21 cellular contexts compared by ENCODE assay signal in the genomic region with DNA sequence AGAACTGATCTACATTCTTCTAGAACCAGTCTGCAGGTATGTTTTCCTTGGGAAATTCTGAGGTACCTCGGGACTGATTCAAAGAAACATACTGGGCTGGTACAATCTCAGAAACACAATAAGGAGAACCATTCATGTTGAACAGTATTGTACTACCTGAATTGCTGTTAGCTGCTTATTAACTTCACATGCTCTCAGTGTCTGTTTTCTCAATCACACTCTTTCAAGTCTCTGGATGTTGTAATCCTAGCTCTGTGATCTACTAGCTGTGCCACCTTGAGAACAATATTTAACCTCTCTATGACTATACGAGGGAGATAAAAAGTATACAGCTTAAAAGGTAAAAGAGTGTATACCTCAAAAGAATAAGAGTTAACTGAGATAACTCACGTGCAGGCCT. TPM values are rescaled to one million over a fixed set of nuclear protein-coding genes. Genes with fewer than 3 reads are reported as not detected.
"Had no signal": no experiment of that assay in that cellular context is flagged by ENCODE, and none has a peak within 500 bp of the region (broad histone marks: within the 10 kb centered on the region; RNA-seq: fewer than 3 reads in every experiment).

No MANE protein-coding gene starts in this region.

- H3K4me3 ChIP-seq: MG63 had no signal

- H3K9me3 ChIP-seq: MG63, SK-N-SH had no signal

- H3K36me3 ChIP-seq: MG63 had no signal

- DNase-seq: IMR-90, Karpas-422, KG1, MG63, NCI-H1092 treated with DMSO at 0.1 percent for 48 hours, NCI-H1436, NCI-H187, NCI-H2029, NCI-H2081 treated with DMSO at 0.1 percent for 48 hours, NCI-H2171, NCI-H226, NCI-H446, NCI-H510A, NCI-H524 treated with DMSO at 0.1 percent for 48 hours, NCI-H69, NCI-H774, Right ventricle myocardium superior, RPMI8226, SK-N-SH had no signal

- FAIRE-seq: RCC 7860 had no signal

RNA-seq across cellular contexts. Expression of a gene that starts 10.3 kb away (rescaled TPM):
- total RNA-seq: HT-29, IMR-90 had no signal
- polyA plus RNA-seq: IMR-90, SK-N-SH had no signal
